Comparison of ENCODE assay signal across 1 cellular context in the genomic region with DNA sequence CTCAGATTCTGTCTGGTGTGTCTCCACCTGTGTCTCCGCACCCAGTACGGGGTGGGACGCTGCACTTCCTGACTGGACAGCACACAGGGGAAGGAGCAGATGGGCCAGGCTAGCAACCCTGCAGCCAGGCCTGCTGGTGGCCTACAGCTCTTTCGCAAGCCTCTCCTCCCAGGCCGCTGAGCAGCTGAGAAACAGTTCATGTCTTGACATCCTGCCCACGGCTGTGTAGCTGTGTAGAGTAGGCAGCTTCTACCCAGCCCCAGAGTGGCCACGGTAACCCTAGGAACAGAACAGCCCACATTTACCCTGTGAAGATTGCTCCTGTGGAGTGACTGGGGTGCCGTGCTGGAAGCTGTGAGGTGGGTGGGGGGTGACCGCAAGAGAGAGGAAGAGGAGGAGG.
TF ChIP-seq lines count a peak whose summit lies in the region.

No MANE protein-coding gene starts in this region.

TF ChIP-seq in IMR-90, 13 proteins besides CTCF, POLR2A, EP300 and RAD21:
- 0 out of 2 replicates have a peak, but pooled peaks have one; percentile 38 for TF ChIP-seq CEBPB (IDR thresholded peaks at IDR 0.05; ENCODE audit: low read depth, low read length)
- TF ChIP-seq RCOR1 (IDR thresholded peaks at IDR 0.05; ENCODE audit: insufficient replicate concordance, low read length) = no peak
- TF ChIP-seq NFE2L2 (IDR thresholded peaks at IDR 0.05; ENCODE audit: low read depth, low read length) = no peak
